Comparison of ENCODE assay signal across 8 cellular contexts in the genomic region with DNA sequence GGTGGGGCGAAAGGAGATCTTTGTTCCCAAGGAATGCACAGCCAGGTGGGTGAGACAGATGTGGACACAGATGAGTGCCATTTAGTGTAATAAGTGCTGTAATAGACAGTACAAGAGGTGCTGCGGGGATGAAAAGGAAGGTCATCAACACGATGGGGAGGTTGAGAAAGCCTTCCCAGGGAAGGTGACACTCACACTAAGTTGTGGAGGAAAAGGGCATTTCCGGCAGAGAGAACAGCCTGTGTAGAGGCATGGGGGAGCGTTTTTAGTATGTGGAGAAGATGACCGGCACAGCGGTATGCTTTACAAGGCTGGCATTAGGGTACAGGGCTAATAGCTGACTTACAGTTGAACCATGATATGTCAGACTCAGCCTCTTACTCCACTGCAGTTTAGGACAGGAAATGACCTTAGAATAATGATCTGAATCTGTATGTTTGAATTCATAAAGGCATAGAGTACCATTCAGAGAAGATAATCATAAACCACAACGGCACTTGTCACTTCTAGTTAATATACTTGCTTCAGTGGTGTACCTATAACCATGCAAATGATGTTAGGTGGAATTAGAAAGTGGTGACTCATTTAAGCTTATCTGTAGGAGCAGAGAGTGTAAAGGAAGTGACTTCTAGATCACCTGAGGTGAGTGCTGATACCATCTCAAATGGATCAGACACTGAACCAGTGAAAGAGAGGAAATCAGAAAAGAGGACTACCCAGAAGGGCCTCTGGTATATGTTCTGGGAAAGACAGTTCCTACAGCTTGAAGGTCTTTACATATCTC.
A peak's percentile ranks its signal among the peaks of the same experiment; 100 is the strongest.
DNase-seq lines count a peak whose midpoint lies in the region; ATAC-seq lines count a peak whose summit lies in the region.
"Had no signal": no experiment of that assay in that cellular context is flagged by ENCODE, and none has a peak within 500 bp of the region (broad histone marks: within the 10 kb centered on the region; RNA-seq: fewer than 3 reads in every experiment).

No MANE protein-coding gene starts in this region.

- no peaks in the 10 kb centered on the region for H3K9me3 Mint-ChIP-seq in T-helper 1 cell treated with Interleukin-12 subunit alpha and Interleukin-12 subunit beta and Interleukin-4 antibody, amounts not matched to agents 30 μg/mL and 1 μg/mL, for 36 hours
- H3K9me3 Mint-ChIP-seq in naive B cell = peaks cover 0 to under 1% (median 0%) of the 10 kb centered on the region in 7 donors

- ATAC-seq in GM18870 (IDR thresholded peaks at IDR 0.05; ENCODE audit: unreplicated experiment) (peak; percentile 52), HG02642 (IDR thresholded peaks at IDR 0.05; ENCODE audit: poor library complexity, unreplicated experiment) (peak; percentile 57), naive B cell (ENCODE audit: low read depth in 2 of 2) (peak; percentile 77 to 83)

- H3K27me3 Mint-ChIP-seq in T-helper 1 cell treated with Interleukin-12 subunit alpha and Interleukin-12 subunit beta and Interleukin-4 antibody, amounts not matched to agents 30 μg/mL and 1 μg/mL, for 36 hours (ENCODE audit: low read depth) = no peaks in the 10 kb centered on the region
- H3K27me3 Mint-ChIP-seq in naive B cell = no peaks in the 10 kb centered on the region

- peak overlapping the region; percentile 78 for H3K27ac Mint-ChIP-seq in T-helper 1 cell treated with Interleukin-12 subunit alpha and Interleukin-12 subunit beta and Interleukin-4 antibody, amounts not matched to agents 30 μg/mL and 1 μg/mL, for 36 hours
- H3K27ac Mint-ChIP-seq in naive B cell = peak overlapping the region; percentile 68 to 94 (median 85)

- peaks cover 1% of the 10 kb centered on the region for H3K36me3 Mint-ChIP-seq in T-helper 1 cell treated with Interleukin-12 subunit alpha and Interleukin-12 subunit beta and Interleukin-4 antibody, amounts not matched to agents 30 μg/mL and 1 μg/mL, for 36 hours (ENCODE audit: low read depth)
- peaks cover 0 to 13% of the 10 kb centered on the region in 2 donors for H3K36me3 Mint-ChIP-seq in naive B cell

- H3K4me3 Mint-ChIP-seq in T-helper 1 cell treated with Interleukin-12 subunit alpha and Interleukin-12 subunit beta and Interleukin-4 antibody, amounts not matched to agents 30 μg/mL and 1 μg/mL, for 36 hours = peak overlapping the region; percentile 62
- peak overlapping the region in 7 of 8 donors; percentile 11 to 84 (median 62) for H3K4me3 Mint-ChIP-seq in naive B cell

- H3K4me1 Mint-ChIP-seq in T-helper 1 cell treated with Interleukin-12 subunit alpha and Interleukin-12 subunit beta and Interleukin-4 antibody, amounts not matched to agents 30 μg/mL and 1 μg/mL, for 36 hours (ENCODE audit: low read depth) = peaks cover 48% of the 10 kb centered on the region
- H3K4me1 Mint-ChIP-seq in naive B cell = peaks cover 69 to 92% (median 79%) of the 10 kb centered on the region in 3 donors

- DNase-seq in naive B cell = peak; percentile 26
- no peak for DNase-seq in NCI-H2171 (lab: John Stamatoyannopoulos, UW)
- no peak for DNase-seq in HK-2 (ENCODE audit: unreplicated experiment)
- no peak for DNase-seq in AML-193 (lab: John Stamatoyannopoulos, UW)
- DNase-seq: ovary had no signal
